In the genomic region with DNA sequence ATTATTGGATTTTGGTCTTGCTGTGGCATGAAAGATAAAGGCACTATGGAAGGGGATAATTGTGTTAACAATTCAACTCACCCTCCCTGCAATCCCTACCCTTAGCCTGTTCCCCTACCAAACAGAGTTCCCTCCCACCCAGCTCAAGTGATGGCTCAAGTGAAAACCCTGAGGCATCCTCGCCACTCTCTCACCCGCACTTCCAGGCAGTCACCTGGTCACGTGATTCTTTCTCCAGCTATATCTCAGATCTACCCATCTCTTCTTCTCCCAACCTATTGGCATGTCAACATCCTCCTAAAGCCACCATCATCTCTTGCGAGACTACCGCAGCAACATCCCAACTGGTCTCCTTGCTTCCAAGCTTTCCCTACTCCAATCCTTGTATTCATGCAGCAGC, we compare ENCODE assay signal across 22 cellular contexts.
"Had no signal": no experiment of that assay in that cellular context is flagged by ENCODE, and none has a peak within 500 bp of the region (broad histone marks: within the 10 kb centered on the region; RNA-seq: fewer than 3 reads in every experiment).

No MANE protein-coding gene starts in this region.

- H3K9me3 ChIP-seq: neutrophil, ovary, right lobe of liver had no signal

- H3K4me3 ChIP-seq: ovary, right lobe of liver had no signal

- H3K4me3 Mint-ChIP-seq: activated B cell treated with CpG ODN at 0.5 μM for 24 hours; activated CD4-positive, alpha-beta T cell treated with anti-CD3 and anti-CD28 coated beads for 36 hours; nephron; T-cell; T-helper 2 cell treated with Interferon-gamma antibody and Interleukin-4, amounts not matched to agents 5 μg/mL and 100 μg/mL, for 36 hours had no signal

- H3K4me1 Mint-ChIP-seq: activated B cell treated with CpG ODN at 0.5 μM for 24 hours, T-cell had no signal

- FAIRE-seq: colon, endometrium, frontal cortex, islet of Langerhans had no signal

- H3K27me3 Mint-ChIP-seq: activated B cell treated with CpG ODN at 0.5 μM for 24 hours; activated CD4-positive, alpha-beta T cell treated with anti-CD3 and anti-CD28 coated beads for 36 hours; progenitor cell of endocrine pancreas; T-cell had no signal

- DNase-seq: activated B cell treated with CpG ODN at 0.5 μM for 24 hours; activated CD4-positive, alpha-beta T cell treated with anti-CD3 and anti-CD28 coated beads for 36 hours; activated CD4-positive, alpha-beta T cell treated with anti-CD3 and anti-CD28 coated beads, Interleukin-2, amount 50 U/mL, for 48 hours; activated CD8-positive, alpha-beta memory T cell treated with anti-CD3 and anti-CD28 coated beads for 24 hours; activated gamma-delta T cell treated with Interleukin-2 at 50 U/mL for 16 hours; activated naive CD4-positive, alpha-beta T cell treated with anti-CD3 and anti-CD28 coated beads, Interleukin-2, amount 50 U/mL, for 16 hours; effector CD4-positive, alpha-beta T cell; left ventricle myocardium superior; ovary; right lobe of liver; stimulated activated CD4-positive, alpha-beta T cell treated with anti-CD3 and anti-CD28 coated beads, Interleukin-2, amount 100 ng/mL, for 48 hours; stimulated activated naive CD8-positive, alpha-beta T cell treated with anti-CD3 and anti-CD28 coated beads, Interleukin-15, Interleukin-2, amounts not matched to agents 100 U/mL and 50 U/mL, for 24 hours; substantia nigra; T-cell had no signal

- H3K27me3 ChIP-seq: neutrophil, ovary, right lobe of liver had no signal

- H3K9me3 Mint-ChIP-seq: activated B cell treated with CpG ODN at 0.5 μM for 24 hours; nephron; T-cell; T-helper 2 cell treated with Interferon-gamma antibody and Interleukin-4, amounts not matched to agents 5 μg/mL and 100 μg/mL, for 36 hours had no signal

- H3K27ac Mint-ChIP-seq: activated B cell treated with CpG ODN at 0.5 μM for 24 hours; nephron; progenitor cell of endocrine pancreas; T-cell; T-helper 2 cell treated with Interferon-gamma antibody and Interleukin-4, amounts not matched to agents 5 μg/mL and 100 μg/mL, for 36 hours had no signal

- H3K4me1 ChIP-seq: right lobe of liver had no signal

- H3K36me3 ChIP-seq: ovary had no signal

- ATAC-seq: activated CD4-positive, alpha-beta T cell treated with anti-CD3 and anti-CD28 coated beads for 36 hours; left ventricle myocardium superior; right lobe of liver; stimulated activated naive CD8-positive, alpha-beta T cell treated with anti-CD3 and anti-CD28 coated beads, Interleukin-15, Interleukin-2, amounts not matched to agents 100 U/mL and 50 U/mL, for 24 hours; T-cell had no signal

- H3K27ac ChIP-seq: neutrophil, ovary, right lobe of liver had no signal
